ENCODE assay signal across 7 cellular contexts in genomic region chr5:149141957-149142851, GRCh38. TPM values are rescaled to one million over a fixed set of nuclear protein-coding genes. Genes with fewer than 3 reads are reported as not detected.
DNase-seq lines count a peak whose midpoint lies in the region; ATAC-seq and TF ChIP-seq lines count a peak whose summit lies in the region.

No MANE protein-coding gene starts in this region.

- H3K9ac ChIP-seq in PC-3 (ENCODE audit: low read length), result peak overlapping the region; percentile 71

- POLR2A ChIA-PET in PC-3 (lab: Charles Lee; ENCODE audit: unreplicated experiment), result interaction anchor here (0.6 kb wide), 1 partner anchor 590 kb away, joined by 3 read pairs; no protein-coding TSS in a partner anchor

- peaks cover 32 to 60% (median 41%) of the 10 kb centered on the region in 3 donors for H3K27me3 Mint-ChIP-seq in naive B cell

- H3K27me3 ChIP-seq in H7 (ENCODE audit: control insufficient read depth, insufficient read depth, low read length), result peaks cover 13% of the 10 kb centered on the region
- no peaks in the 10 kb centered on the region for H3K27me3 ChIP-seq in PC-3 (ENCODE audit: low read length)
- no peaks in the 10 kb centered on the region for H3K27me3 ChIP-seq in foreskin keratinocyte

- H3K4me3 Mint-ChIP-seq in naive B cell, result peak overlapping the region in 6 of 8 donors; percentile 41 to 81 (median 56)

- ATAC-seq in PC-3 (peak; percentile 52), naive B cell (ENCODE audit: low read depth in 2 of 2) (no peak), foreskin keratinocyte (no peak)

- H3K4me3 ChIP-seq in H7 (ENCODE audit: insufficient read depth, low read depth, low read length) (peak overlapping the region; percentile 47), PC-3 (ENCODE audit: low read length) (peak overlapping the region; percentile 79), epithelial cell of proximal tubule (ENCODE audit: low read depth, low read length) (peak overlapping the region; percentile 84)

- CTCF ChIA-PET in PC-3 (lab: Charles Lee), result interaction anchor here (0.6 to 3.7 kb wide), 15 partner anchors 8 to 401 kb away, joined by 3 to 36 read pairs (median 3); no protein-coding TSS in a partner anchor

- DNase-seq in H7 (peak; percentile 64), PC-3 (peak; percentile 57), epithelial cell of proximal tubule (ENCODE audit: low read depth) (no peak), naive B cell (no peak), HPDE6-E6E7 (ENCODE audit: extremely low spot score) (no peak), GF-D8 (lab: John Stamatoyannopoulos, UW) (no peak), foreskin keratinocyte (no peak)

- H3K4me1 Mint-ChIP-seq in naive B cell, result peaks cover 2 to 6% (median 3%) of the 10 kb centered on the region in 3 donors

- TF ChIP-seq CTCF in PC-3 (conservative IDR thresholded peaks at IDR 0.05; ENCODE audit: low read depth, low read length), result no peak
- TF ChIP-seq CTCF in epithelial cell of proximal tubule (conservative IDR thresholded peaks at IDR 0.05; ENCODE audit: low read depth, low read length), result no peak
- no peak for TF ChIP-seq CTCF in foreskin keratinocyte (conservative IDR thresholded peaks at IDR 0.05)

- H3K4me1 ChIP-seq in PC-3 (ENCODE audit: insufficient read depth, low read length) (peaks cover 41% of the 10 kb centered on the region), foreskin keratinocyte (peaks cover 7% of the 10 kb centered on the region)

- H3K9me3 Mint-ChIP-seq in naive B cell, result peaks cover 0 to 9% (median 0%) of the 10 kb centered on the region in 7 donors

- H3K27ac ChIP-seq in PC-3 (ENCODE audit: low read length) (peak overlapping the region; percentile 75), foreskin keratinocyte (no peak overlapping the region)

- H3K4me2 ChIP-seq in PC-3 (ENCODE audit: low read length), result peak overlapping the region; percentile 87

- H3K79me2 ChIP-seq in PC-3 (ENCODE audit: low read length), result peaks cover 56% of the 10 kb centered on the region

- peaks cover 5% of the 10 kb centered on the region for H3F3A ChIP-seq in PC-3 (ENCODE audit: low read length, unreplicated experiment)

- peak overlapping the region; percentile 86 for H2AFZ ChIP-seq in PC-3 (ENCODE audit: low read length)

- no peaks in the 10 kb centered on the region for H3K9me2 ChIP-seq in PC-3 (replicated peaks; ENCODE audit: low read length)

- H4K20me1 ChIP-seq in PC-3 (ENCODE audit: low read length), result no peaks in the 10 kb centered on the region

- H3K9me3 ChIP-seq in PC-3 (ENCODE audit: low read length), result no peaks in the 10 kb centered on the region

- H3K36me3 Mint-ChIP-seq in naive B cell, result no peaks in the 10 kb centered on the region

- intact Hi-C loops in PC-3 (cut with micrococcal nuclease), result loop anchor here (1.0 to 5.0 kb wide), 7 partner anchors 8 to 205 kb away; partner anchors contain the start of gene GRPEL2

- H3K27ac Mint-ChIP-seq in naive B cell, result peak overlapping the region in 2 of 6 donors; percentile 39 to 72

- TSS peak; percentile 58 for BruUV-seq in PC-3 (replicated peaks; lab: Mats Ljungman, UMichigan)

- H3K36me3 ChIP-seq in H7 (replicated peaks; ENCODE audit: control insufficient read depth, insufficient read depth, low read length) (no peaks in the 10 kb centered on the region), PC-3 (ENCODE audit: low read depth, low read length) (0 out of 2 replicates have a peak, but pooled peaks cover 3% of the 10 kb centered on the region)

RNA-seq across cellular contexts. Expression of gene ABLIM3, which starts 0.9 kb away (rescaled TPM):
- 0.03 TPM in 1 of 2 replicates, not detected in the other for total RNA-seq in H7 (2014; rRNA removed; shearing (Covaris generic))
- total RNA-seq in PC-3 (2014; rRNA removed) (43.6 and 48.0 TPM in 2 replicates), epithelial cell of proximal tubule (15.6 and 30.1 TPM in 2 replicates), foreskin keratinocyte (4.7 and 10.1 TPM in 2 replicates)
- polyA plus RNA-seq in naive B cell (ENCODE audit: low read depth in 6 of 6) (under 1 TPM in 3 of 6 donors, not detected in 3; 0.17 to 0.74 (median 0.21) TPM), foreskin keratinocyte (3.1 and 5.5 TPM in 2 replicates)

Comparison
In these comparisons a context has a peak if more than half of its experiments do, and no peak if none do; other contexts are left out.
1. DNase-seq: peak in H7 (single experiment) and PC-3 (single experiment); none in epithelial cell of proximal tubule (single experiment), naive B cell (single experiment), HPDE6-E6E7 (single experiment), GF-D8 (single experiment) and foreskin keratinocyte (0 of 2).
2. Peak in every context shown above with its lines, with median percentiles within 50 percentile points of each other: H3K4me3 ChIP-seq.